ENCODE assay signal across 26 cellular contexts in genomic region chr9:17752021-17752420, GRCh38.
A peak's percentile ranks its signal among the peaks of the same experiment; 100 is the strongest.
DNase-seq lines count a peak whose midpoint lies in the region; ATAC-seq, FAIRE-seq and TF ChIP-seq lines count a peak whose summit lies in the region.
"Had no signal": no experiment of that assay in that cellular context is flagged by ENCODE, and none has a peak within 500 bp of the region (broad histone marks: within the 10 kb centered on the region; RNA-seq: fewer than 3 reads in every experiment).

No MANE protein-coding gene starts in this region.

- no peak for ATAC-seq in GM19324 (IDR thresholded peaks at IDR 0.05; ENCODE audit: low FRiP score, unreplicated experiment)
- ATAC-seq: A549; CD8-positive, alpha-beta T cell; GM12878 had no signal

- no peak overlapping the region for H3K4me3 ChIP-seq in coronary artery
- H3K4me3 ChIP-seq: A549; BLaER1 treated with 17β-estradiol and CSF1 and Interleukin-3, amounts not matched to agents 10 nM and 100 nM; GM12878 had no signal

- FAIRE-seq in D721Med (lab: Jason Lieb, UNC): peak; percentile 91
- FAIRE-seq: A549, G401.6, GM12878, GM12892, GM18507 had no signal

- H3K27ac ChIP-seq in coronary artery: no peak overlapping the region
- H3K27ac ChIP-seq: 22Rv1; A549; BLaER1 treated with 17β-estradiol and CSF1 and Interleukin-3, amounts not matched to agents 10 nM and 100 nM; C4-2B had no signal

- no peak for TF ChIP-seq CTCF in D721Med (IDR thresholded peaks at IDR 0.05; ENCODE audit: insufficient read depth, missing control alignments)
- TF ChIP-seq CTCF in coronary artery (IDR thresholded peaks at IDR 0.05): no peak

- DNase-seq in DMS 273 (lab: John Stamatoyannopoulos, UW; ENCODE audit: unreplicated experiment): peak; percentile 40
- DNase-seq in DMS 273 treated with DMSO at 0.1 percent for 48 hours (lab: John Stamatoyannopoulos, UW): no peak
- DNase-seq in D721Med (ENCODE audit: insufficient read length, low spot score): no peak
- DNase-seq in NCI-H446 treated with DMSO at 0.1 percent for 48 hours (lab: John Stamatoyannopoulos, UW): peak; percentile 75
- DNase-seq in cerebellar cortex (ENCODE audit: low spot score): peak; percentile 85
- no peak for DNase-seq in GDM1 (lab: John Stamatoyannopoulos, UW)
- DNase-seq in coronary artery (ENCODE audit: low spot score): no peak
- DNase-seq: AML-193; Caco-2; Calu3; CD4-positive, alpha-beta T cell; CD8-positive, alpha-beta T cell; DMS153; DMS53; DMS79; DND-41; EL had no signal

Comparison
In these comparisons a context has a peak if more than half of its experiments do, and no peak if none do; other contexts are left out.
1. DNase-seq: peak in DMS 273 (single experiment), NCI-H446 treated with DMSO at 0.1 percent for 48 hours (single experiment) and cerebellar cortex (single experiment); none in DMS 273 treated with DMSO at 0.1 percent for 48 hours (single experiment), D721Med (single experiment), GDM1 (single experiment) and coronary artery (single experiment).